1 cellular context compared by ENCODE assay signal in the genomic region with DNA sequence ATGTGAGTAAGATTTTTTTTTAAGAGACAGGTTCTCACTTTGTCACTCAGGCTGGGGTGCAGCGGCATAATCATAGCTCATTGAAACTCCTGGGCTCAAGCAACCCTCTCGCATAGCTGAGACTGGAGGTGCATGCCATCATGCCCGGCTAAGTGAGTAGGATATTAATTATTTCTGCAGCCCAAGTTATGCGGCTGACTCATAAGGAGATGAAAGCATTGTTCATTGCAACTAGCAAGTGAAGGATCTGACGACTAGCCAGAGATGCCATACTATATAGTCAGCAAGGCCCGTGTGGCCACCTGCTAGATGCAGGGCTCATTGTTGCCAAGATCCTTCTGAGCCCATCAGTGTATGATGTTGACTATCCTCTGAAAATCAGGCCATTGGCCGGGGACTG.
TF ChIP-seq lines count a peak whose summit lies in the region.

No MANE protein-coding gene starts in this region.

TF ChIP-seq in endothelial cell of umbilical vein, 7 proteins besides CTCF, POLR2A, EP300 and RAD21 (continued from another document):
- TF ChIP-seq JUN (IDR thresholded peaks at IDR 0.05; ENCODE audit: borderline replicate concordance, insufficient read depth, insufficient read length, low read depth): peak; percentile 78
- peak; percentile 91 for TF ChIP-seq FOS (IDR thresholded peaks at IDR 0.05; ENCODE audit: borderline replicate concordance, insufficient read depth, low read length)
- TF ChIP-seq GATA2 (IDR thresholded peaks at IDR 0.05; ENCODE audit: insufficient read depth, insufficient read length, low read depth, low read length): no peak
